ENCODE assay signal across 1 cellular context in genomic region chr1:205678286-205679111, GRCh38.
A peak's percentile ranks its signal among the peaks of the same experiment; 100 is the strongest.
TF ChIP-seq lines count a peak whose summit lies in the region.

No MANE protein-coding gene starts in this region.

TF ChIP-seq in HepG2, 621 proteins besides CTCF, POLR2A, EP300 and RAD21 (continues in another document):
- TF ChIP-seq ZNF784 (CRISPR knock-in tag; IDR thresholded peaks at IDR 0.05; ENCODE audit: borderline replicate concordance) (no peak), PPARG (CRISPR knock-in tag; conservative IDR thresholded peaks at IDR 0.05) (no peak), U2AF1 (optimal IDR thresholded peaks at IDR 0.05; ENCODE audit: low read depth, low read length) (no peak), ZNF121 (CRISPR knock-in tag; IDR thresholded peaks at IDR 0.05) (no peak), RXRA (CRISPR knock-in tag; IDR thresholded peaks at IDR 0.05) (no peak), CENPX (CRISPR knock-in tag; IDR thresholded peaks at IDR 0.05) (no peak), ZSCAN29 (CRISPR knock-in tag; conservative IDR thresholded peaks at IDR 0.05) (no peak), ZFY (CRISPR knock-in tag; IDR thresholded peaks at IDR 0.05) (0 out of 2 replicates have a peak, but pooled peaks have one; percentile 22), MAFF (IDR thresholded peaks at IDR 0.05; ENCODE audit: low read depth, low read length) (peak; percentile 66), TEAD2 (CRISPR knock-in tag; IDR thresholded peaks at IDR 0.05) (no peak), ZNF10 (CRISPR knock-in tag; IDR thresholded peaks at IDR 0.05; ENCODE audit: borderline replicate concordance, low read depth) (no peak), GATAD1 (CRISPR knock-in tag; IDR thresholded peaks at IDR 0.05) (no peak), ZNF326 (CRISPR knock-in tag; IDR thresholded peaks at IDR 0.05; ENCODE audit: borderline replicate concordance) (no peak), ZNF678 (CRISPR knock-in tag; IDR thresholded peaks at IDR 0.05) (0 out of 2 replicates have a peak, but pooled peaks have one; percentile 32), TOPORS (CRISPR knock-in tag; IDR thresholded peaks at IDR 0.05) (0 out of 2 replicates have a peak, but pooled peaks have one; percentile 23), PBX2 (CRISPR knock-in tag; IDR thresholded peaks at IDR 0.05) (no peak), CEBPG (CRISPR knock-in tag; IDR thresholded peaks at IDR 0.05) (no peak), ZNF496 (CRISPR knock-in tag; IDR thresholded peaks at IDR 0.05; ENCODE audit: insufficient replicate concordance) (no peak), ZBTB26 (CRISPR knock-in tag; IDR thresholded peaks at IDR 0.05; ENCODE audit: borderline replicate concordance) (no peak), MED1 (CRISPR knock-in tag; IDR thresholded peaks at IDR 0.05) (0 out of 2 replicates have a peak, but pooled peaks have one; percentile 21), ZNF512 (CRISPR knock-in tag; IDR thresholded peaks at IDR 0.05) (no peak), PHF20 (CRISPR knock-in tag; IDR thresholded peaks at IDR 0.05) (no peak), ZNF44 (CRISPR knock-in tag; IDR thresholded peaks at IDR 0.05) (no peak), TFDP1 (CRISPR knock-in tag; IDR thresholded peaks at IDR 0.05; ENCODE audit: borderline replicate concordance) (no peak), GMEB1 (CRISPR knock-in tag; IDR thresholded peaks at IDR 0.05; ENCODE audit: borderline replicate concordance) (no peak), THRA (CRISPR knock-in tag; IDR thresholded peaks at IDR 0.05; ENCODE audit: borderline replicate concordance) (no peak), JUND (CRISPR knock-in tag; IDR thresholded peaks at IDR 0.05) (no peak), ZNF800 (CRISPR knock-in tag; IDR thresholded peaks at IDR 0.05) (no peak), ZNF747 (CRISPR knock-in tag; IDR thresholded peaks at IDR 0.05; ENCODE audit: borderline replicate concordance) (no peak), ZMAT3 (CRISPR knock-in tag; conservative IDR thresholded peaks at IDR 0.05) (no peak), ZNF263 (CRISPR knock-in tag; IDR thresholded peaks at IDR 0.05) (no peak), CREBL2 (CRISPR knock-in tag; IDR thresholded peaks at IDR 0.05; ENCODE audit: borderline replicate concordance) (no peak), CSRNP1 (CRISPR knock-in tag; IDR thresholded peaks at IDR 0.05) (0 out of 2 replicates have a peak, but pooled peaks have one; percentile 20), ZFP62 (CRISPR knock-in tag; IDR thresholded peaks at IDR 0.05) (no peak), HMGXB3 (CRISPR knock-in tag; IDR thresholded peaks at IDR 0.05; ENCODE audit: borderline replicate concordance) (no peak), HOXA5 (CRISPR knock-in tag; IDR thresholded peaks at IDR 0.05) (no peak), CERS6 (CRISPR knock-in tag; IDR thresholded peaks at IDR 0.05) (no peak), MED13 (CRISPR knock-in tag; IDR thresholded peaks at IDR 0.05) (no peak), GMEB2 (CRISPR knock-in tag; IDR thresholded peaks at IDR 0.05; ENCODE audit: low read depth) (no peak), ZSCAN30 (CRISPR knock-in tag; IDR thresholded peaks at IDR 0.05) (no peak), ZFP90 (CRISPR knock-in tag; IDR thresholded peaks at IDR 0.05; ENCODE audit: borderline replicate concordance) (0 out of 2 replicates have a peak, but pooled peaks have one; percentile 28), EED (CRISPR knock-in tag; IDR thresholded peaks at IDR 0.05) (no peak), ZNF3 (CRISPR knock-in tag; IDR thresholded peaks at IDR 0.05) (no peak)
